In the genomic region with DNA sequence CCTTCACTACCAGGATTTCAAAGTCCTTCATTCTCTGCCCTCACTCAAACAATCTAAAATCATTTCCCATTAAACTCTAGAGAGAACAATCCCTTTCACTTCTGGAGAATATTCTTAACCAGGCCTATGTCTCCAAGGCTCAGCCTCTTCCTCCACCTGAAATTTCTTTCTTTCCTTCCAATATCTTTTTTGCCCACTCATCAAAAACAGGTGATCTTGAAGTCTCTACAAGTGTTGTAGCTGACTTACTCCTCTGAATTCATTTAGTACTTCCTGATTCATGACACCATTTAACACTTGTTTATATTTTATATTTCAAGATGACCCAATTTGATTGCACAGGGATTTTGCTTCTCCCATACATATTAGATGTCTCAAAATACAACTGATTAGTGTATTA, we compare ENCODE assay signal across 3 cellular contexts.
TF ChIP-seq lines count a peak whose summit lies in the region.

No MANE protein-coding gene starts in this region.

TF ChIP-seq in HepG2, 621 proteins besides CTCF, POLR2A, EP300 and RAD21:
- TF ChIP-seq MAFF (IDR thresholded peaks at IDR 0.05; ENCODE audit: low read depth, low read length) (peak; percentile 93), RELA (CRISPR knock-in tag; IDR thresholded peaks at IDR 0.05) (no peak), ZNF839 (CRISPR knock-in tag; IDR thresholded peaks at IDR 0.05; ENCODE audit: borderline replicate concordance) (no peak), ZNF703 (CRISPR knock-in tag; IDR thresholded peaks at IDR 0.05; ENCODE audit: borderline replicate concordance) (no peak), MAFK (conservative IDR thresholded peaks at IDR 0.05 in 1 of 2, IDR thresholded peaks at IDR 0.05 in 1 of 2; ENCODE audit: low read length in 2 of 2) (peak; percentile 86 to 93), SRSF9 (IDR thresholded peaks at IDR 0.05; ENCODE audit: borderline replicate concordance, insufficient read depth, low read depth, low read length, poor library complexity, severe bottlenecking) (no peak), HNRNPH1 (optimal IDR thresholded peaks at IDR 0.05; ENCODE audit: low read depth, low read length) (no peak)
- TF ChIP-seq, protein P1, sequence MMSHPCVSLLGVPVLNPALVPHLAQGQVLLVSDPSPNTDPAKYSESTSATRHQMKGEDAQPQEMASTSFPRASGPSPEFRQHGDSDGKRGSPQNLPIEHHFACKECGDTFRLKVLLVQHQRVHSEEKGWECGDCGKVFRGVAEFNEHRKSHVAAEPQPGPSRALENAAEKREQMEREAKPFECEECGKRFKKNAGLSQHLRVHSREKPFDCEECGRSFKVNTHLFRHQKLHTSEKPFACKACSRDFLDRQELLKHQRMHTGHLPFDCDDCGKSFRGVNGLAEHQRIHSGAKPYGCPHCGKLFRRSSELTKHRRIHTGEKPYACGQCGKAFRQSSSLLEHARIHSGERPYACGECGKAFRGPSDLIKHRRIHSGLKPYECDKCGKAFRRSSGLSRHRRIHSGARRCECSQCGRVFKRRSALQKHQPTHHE (CRISPR knock-in tag; IDR thresholded peaks at IDR 0.05; ENCODE audit: borderline replicate concordance) = no peak
- TF ChIP-seq, protein P2, sequence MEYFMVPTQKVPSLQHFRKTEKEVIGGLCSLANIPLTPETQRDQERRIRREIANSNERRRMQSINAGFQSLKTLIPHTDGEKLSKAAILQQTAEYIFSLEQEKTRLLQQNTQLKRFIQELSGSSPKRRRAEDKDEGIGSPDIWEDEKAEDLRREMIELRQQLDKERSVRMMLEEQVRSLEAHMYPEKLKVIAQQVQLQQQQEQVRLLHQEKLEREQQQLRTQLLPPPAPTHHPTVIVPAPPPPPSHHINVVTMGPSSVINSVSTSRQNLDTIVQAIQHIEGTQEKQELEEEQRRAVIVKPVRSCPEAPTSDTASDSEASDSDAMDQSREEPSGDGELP (IDR thresholded peaks at IDR 0.05; ENCODE audit: borderline replicate concordance, low read depth) = no peak
- TF ChIP-seq, protein P3, sequence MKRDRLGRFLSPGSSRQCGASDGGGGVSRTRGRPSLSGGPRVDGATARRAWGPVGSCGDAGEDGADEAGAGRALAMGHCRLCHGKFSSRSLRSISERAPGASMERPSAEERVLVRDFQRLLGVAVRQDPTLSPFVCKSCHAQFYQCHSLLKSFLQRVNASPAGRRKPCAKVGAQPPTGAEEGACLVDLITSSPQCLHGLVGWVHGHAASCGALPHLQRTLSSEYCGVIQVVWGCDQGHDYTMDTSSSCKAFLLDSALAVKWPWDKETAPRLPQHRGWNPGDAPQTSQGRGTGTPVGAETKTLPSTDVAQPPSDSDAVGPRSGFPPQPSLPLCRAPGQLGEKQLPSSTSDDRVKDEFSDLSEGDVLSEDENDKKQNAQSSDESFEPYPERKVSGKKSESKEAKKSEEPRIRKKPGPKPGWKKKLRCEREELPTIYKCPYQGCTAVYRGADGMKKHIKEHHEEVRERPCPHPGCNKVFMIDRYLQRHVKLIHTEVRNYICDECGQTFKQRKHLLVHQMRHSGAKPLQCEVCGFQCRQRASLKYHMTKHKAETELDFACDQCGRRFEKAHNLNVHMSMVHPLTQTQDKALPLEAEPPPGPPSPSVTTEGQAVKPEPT (CRISPR knock-in tag; IDR thresholded peaks at IDR 0.05; ENCODE audit: low read depth) = no peak
- TF ChIP-seq, protein P4, sequence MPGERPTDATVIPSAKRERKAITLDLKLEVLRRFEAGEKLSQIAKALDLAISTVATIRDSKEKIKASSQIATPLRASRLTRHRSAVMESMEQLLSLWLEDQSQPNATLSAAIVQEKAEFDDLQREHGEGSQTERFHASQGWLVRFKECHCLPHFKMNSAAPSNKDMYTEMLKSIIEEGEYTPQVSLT (CRISPR knock-in tag; IDR thresholded peaks at IDR 0.05; ENCODE audit: borderline replicate concordance, low read depth) = no peak

TF ChIP-seq in IMR-90, 13 proteins besides CTCF, POLR2A, EP300 and RAD21:
- TF ChIP-seq CEBPB (IDR thresholded peaks at IDR 0.05; ENCODE audit: low read depth, low read length) (no peak), MAFK (IDR thresholded peaks at IDR 0.05; ENCODE audit: low read depth, low read length) (peak; percentile 85)

TF ChIP-seq in K562, 482 proteins besides CTCF, POLR2A, EP300 and RAD21:
- TF ChIP-seq PHF21A (IDR thresholded peaks at IDR 0.05; ENCODE audit: borderline replicate concordance, low read depth) (no peak), KAT8 (IDR thresholded peaks at IDR 0.05; ENCODE audit: low read depth) (no peak), TAF1 (IDR thresholded peaks at IDR 0.05; ENCODE audit: control insufficient read depth, extremely low read depth, insufficient read depth, low read length, severe bottlenecking) (no peak), LCOR (CRISPR knock-in tag; IDR thresholded peaks at IDR 0.05) (no peak), ZNF316 (IDR thresholded peaks at IDR 0.05) (peak; percentile 61), BMI1 (IDR thresholded peaks at IDR 0.05; ENCODE audit: low read length) (no peak), SLC30A9 (CRISPR knock-in tag; IDR thresholded peaks at IDR 0.05) (no peak), RBM14 (IDR thresholded peaks at IDR 0.05; ENCODE audit: borderline replicate concordance, insufficient read depth, low read depth, low read length) (no peak), SMAD3 (CRISPR knock-in tag; conservative IDR thresholded peaks at IDR 0.05) (no peak), MAFK (IDR thresholded peaks at IDR 0.05; ENCODE audit: low read length) (peak; percentile 65), STAT5A (IDR thresholded peaks at IDR 0.05; ENCODE audit: borderline replicate concordance, low read length) (no peak), MAFF (IDR thresholded peaks at IDR 0.05; ENCODE audit: low read length) (peak; percentile 61), SAFB (IDR thresholded peaks at IDR 0.05; ENCODE audit: borderline replicate concordance, low read depth, low read length) (no peak), ZNF140 (CRISPR knock-in tag; IDR thresholded peaks at IDR 0.05) (no peak), MAFG (tag; conservative IDR thresholded peaks at IDR 0.05) (peak; percentile 50), C11orf30 (IDR thresholded peaks at IDR 0.05; ENCODE audit: low read depth) (peak; percentile 22; the same call in 1 of the 2 replicates), CBFA2T2 (conservative IDR thresholded peaks at IDR 0.05) (no peak)
- TF ChIP-seq, protein P5, sequence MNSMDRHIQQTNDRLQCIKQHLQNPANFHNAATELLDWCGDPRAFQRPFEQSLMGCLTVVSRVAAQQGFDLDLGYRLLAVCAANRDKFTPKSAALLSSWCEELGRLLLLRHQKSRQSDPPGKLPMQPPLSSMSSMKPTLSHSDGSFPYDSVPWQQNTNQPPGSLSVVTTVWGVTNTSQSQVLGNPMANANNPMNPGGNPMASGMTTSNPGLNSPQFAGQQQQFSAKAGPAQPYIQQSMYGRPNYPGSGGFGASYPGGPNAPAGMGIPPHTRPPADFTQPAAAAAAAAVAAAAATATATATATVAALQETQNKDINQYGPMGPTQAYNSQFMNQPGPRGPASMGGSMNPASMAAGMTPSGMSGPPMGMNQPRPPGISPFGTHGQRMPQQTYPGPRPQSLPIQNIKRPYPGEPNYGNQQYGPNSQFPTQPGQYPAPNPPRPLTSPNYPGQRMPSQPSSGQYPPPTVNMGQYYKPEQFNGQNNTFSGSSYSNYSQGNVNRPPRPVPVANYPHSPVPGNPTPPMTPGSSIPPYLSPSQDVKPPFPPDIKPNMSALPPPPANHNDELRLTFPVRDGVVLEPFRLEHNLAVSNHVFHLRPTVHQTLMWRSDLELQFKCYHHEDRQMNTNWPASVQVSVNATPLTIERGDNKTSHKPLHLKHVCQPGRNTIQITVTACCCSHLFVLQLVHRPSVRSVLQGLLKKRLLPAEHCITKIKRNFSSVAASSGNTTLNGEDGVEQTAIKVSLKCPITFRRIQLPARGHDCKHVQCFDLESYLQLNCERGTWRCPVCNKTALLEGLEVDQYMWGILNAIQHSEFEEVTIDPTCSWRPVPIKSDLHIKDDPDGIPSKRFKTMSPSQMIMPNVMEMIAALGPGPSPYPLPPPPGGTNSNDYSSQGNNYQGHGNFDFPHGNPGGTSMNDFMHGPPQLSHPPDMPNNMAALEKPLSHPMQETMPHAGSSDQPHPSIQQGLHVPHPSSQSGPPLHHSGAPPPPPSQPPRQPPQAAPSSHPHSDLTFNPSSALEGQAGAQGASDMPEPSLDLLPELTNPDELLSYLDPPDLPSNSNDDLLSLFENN (IDR thresholded peaks at IDR 0.05; ENCODE audit: low read depth in 2 of 2, low read length in 2 of 2) = no peak
- TF ChIP-seq, protein P6, sequence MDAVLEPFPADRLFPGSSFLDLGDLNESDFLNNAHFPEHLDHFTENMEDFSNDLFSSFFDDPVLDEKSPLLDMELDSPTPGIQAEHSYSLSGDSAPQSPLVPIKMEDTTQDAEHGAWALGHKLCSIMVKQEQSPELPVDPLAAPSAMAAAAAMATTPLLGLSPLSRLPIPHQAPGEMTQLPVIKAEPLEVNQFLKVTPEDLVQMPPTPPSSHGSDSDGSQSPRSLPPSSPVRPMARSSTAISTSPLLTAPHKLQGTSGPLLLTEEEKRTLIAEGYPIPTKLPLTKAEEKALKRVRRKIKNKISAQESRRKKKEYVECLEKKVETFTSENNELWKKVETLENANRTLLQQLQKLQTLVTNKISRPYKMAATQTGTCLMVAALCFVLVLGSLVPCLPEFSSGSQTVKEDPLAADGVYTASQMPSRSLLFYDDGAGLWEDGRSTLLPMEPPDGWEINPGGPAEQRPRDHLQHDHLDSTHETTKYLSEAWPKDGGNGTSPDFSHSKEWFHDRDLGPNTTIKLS (IDR thresholded peaks at IDR 0.05; ENCODE audit: borderline replicate concordance, low read depth) = no peak
- TF ChIP-seq, protein P7, sequence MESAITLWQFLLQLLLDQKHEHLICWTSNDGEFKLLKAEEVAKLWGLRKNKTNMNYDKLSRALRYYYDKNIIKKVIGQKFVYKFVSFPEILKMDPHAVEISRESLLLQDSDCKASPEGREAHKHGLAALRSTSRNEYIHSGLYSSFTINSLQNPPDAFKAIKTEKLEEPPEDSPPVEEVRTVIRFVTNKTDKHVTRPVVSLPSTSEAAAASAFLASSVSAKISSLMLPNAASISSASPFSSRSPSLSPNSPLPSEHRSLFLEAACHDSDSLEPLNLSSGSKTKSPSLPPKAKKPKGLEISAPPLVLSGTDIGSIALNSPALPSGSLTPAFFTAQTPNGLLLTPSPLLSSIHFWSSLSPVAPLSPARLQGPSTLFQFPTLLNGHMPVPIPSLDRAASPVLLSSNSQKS (CRISPR knock-in tag; IDR thresholded peaks at IDR 0.05) = no peak
- TF ChIP-seq, protein P8, sequence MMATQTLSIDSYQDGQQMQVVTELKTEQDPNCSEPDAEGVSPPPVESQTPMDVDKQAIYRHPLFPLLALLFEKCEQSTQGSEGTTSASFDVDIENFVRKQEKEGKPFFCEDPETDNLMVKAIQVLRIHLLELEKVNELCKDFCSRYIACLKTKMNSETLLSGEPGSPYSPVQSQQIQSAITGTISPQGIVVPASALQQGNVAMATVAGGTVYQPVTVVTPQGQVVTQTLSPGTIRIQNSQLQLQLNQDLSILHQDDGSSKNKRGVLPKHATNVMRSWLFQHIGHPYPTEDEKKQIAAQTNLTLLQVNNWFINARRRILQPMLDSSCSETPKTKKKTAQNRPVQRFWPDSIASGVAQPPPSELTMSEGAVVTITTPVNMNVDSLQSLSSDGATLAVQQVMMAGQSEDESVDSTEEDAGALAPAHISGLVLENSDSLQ (IDR thresholded peaks at IDR 0.05) = no peak
